In the genomic region with DNA sequence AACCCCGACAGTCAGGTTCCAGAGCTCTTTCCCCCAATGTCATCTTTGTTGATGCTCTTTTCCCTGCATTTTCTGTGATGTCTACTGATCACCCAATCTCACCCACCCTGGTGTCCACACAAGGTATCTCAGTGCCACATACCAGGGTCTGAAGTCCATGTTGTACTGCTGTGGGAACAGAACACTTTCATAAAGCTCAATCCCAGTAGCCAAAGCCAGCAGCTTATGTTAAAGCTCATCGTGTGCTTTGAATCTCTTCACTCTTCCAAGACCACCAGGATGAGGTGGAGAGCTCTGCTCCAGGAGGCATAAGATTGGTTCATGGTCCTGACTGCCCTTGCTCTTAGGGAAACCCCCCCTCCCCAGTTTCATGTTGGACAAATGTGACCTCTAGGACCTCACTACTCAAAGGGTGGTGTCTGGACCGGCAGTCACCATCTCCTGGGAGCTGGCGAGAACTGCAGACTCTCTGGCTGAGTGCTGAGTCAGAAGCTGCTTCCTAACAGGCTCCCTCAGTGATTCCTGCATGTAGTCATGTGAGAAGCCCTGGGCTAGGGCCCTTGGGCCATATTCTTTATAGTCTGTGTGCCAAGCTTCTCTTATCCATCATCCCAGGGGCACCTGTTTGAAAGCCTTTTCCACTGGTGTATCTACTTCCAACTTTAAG, we compare ENCODE assay signal across 10 cellular contexts. TPM values are rescaled to one million over a fixed set of nuclear protein-coding genes. Genes with fewer than 3 reads are reported as not detected.
DNase-seq lines count a peak whose midpoint lies in the region; ATAC-seq and TF ChIP-seq lines count a peak whose summit lies in the region.
"Had no signal": no experiment of that assay in that cellular context is flagged by ENCODE, and none has a peak within 500 bp of the region (broad histone marks: within the 10 kb centered on the region; RNA-seq: fewer than 3 reads in every experiment).

No MANE protein-coding gene starts in this region.

- H3K36me3 ChIP-seq in BLaER1 treated with 17β-estradiol and CSF1 and Interleukin-3, amounts not matched to agents 10 nM and 100 nM = peaks cover 15 to 57% (median 42%) of the 10 kb centered on the region in 11 experiments

- peaks cover 0 to 18% (median 0%) of the 10 kb centered on the region in 11 experiments; a peak in 6 of 22 replicates for H3K9me3 ChIP-seq in BLaER1 treated with 17β-estradiol and CSF1 and Interleukin-3, amounts not matched to agents 10 nM and 100 nM (replicated peaks in 1 of 11)

- H4K20me1 ChIP-seq in BLaER1 treated with 17β-estradiol and CSF1 and Interleukin-3, amounts not matched to agents 10 nM and 100 nM = peaks cover 0 to 29% (median 5%) of the 10 kb centered on the region in 11 experiments; a peak in 8 of 22 replicates

- peaks cover 60 to 87% (median 80%) of the 10 kb centered on the region in 10 experiments for H3K4me1 ChIP-seq in BLaER1 treated with 17β-estradiol and CSF1 and Interleukin-3, amounts not matched to agents 10 nM and 100 nM

- peak overlapping the region; percentile 34 to 87 (median 80); a peak in 21 of 22 replicates for H3K27ac ChIP-seq in BLaER1 treated with 17β-estradiol and CSF1 and Interleukin-3, amounts not matched to agents 10 nM and 100 nM
- H3K27ac ChIP-seq in epithelial cell of prostate = peak overlapping the region; percentile 81

- ATAC-seq in omental fat pad (ENCODE audit: low FRiP score) (peak; percentile 34), HG03095 (IDR thresholded peaks at IDR 0.05; ENCODE audit: unreplicated experiment) (no peak)

- TF ChIP-seq CTCF in NB4 (IDR thresholded peaks at IDR 0.05; ENCODE audit: low read depth, low read length) (no peak), omental fat pad (IDR thresholded peaks at IDR 0.05) (no peak)

- peak overlapping the region in 2 of 10 experiments; percentile 11 to 35; a peak in 4 of 20 replicates for H3K4me3 ChIP-seq in BLaER1 treated with 17β-estradiol and CSF1 and Interleukin-3, amounts not matched to agents 10 nM and 100 nM
- H3K4me3 ChIP-seq in NB4 (ENCODE audit: low read depth, low read length) = no peak overlapping the region

- peak overlapping the region in 10 of 11 experiments; percentile 4 to 68 (median 56); a peak in 17 of 22 replicates for H3K9ac ChIP-seq in BLaER1 treated with 17β-estradiol and CSF1 and Interleukin-3, amounts not matched to agents 10 nM and 100 nM

- H3K27me3 ChIP-seq in BLaER1 treated with 17β-estradiol and CSF1 and Interleukin-3, amounts not matched to agents 10 nM and 100 nM = no peaks in the 10 kb centered on the region

- no peak for TF ChIP-seq POLR2A in NB4 (IDR thresholded peaks at IDR 0.05; ENCODE audit: extremely low read depth, insufficient read length)

- peak overlapping the region; percentile 36 to 92 (median 69) for H3K4me2 ChIP-seq in BLaER1 treated with 17β-estradiol and CSF1 and Interleukin-3, amounts not matched to agents 10 nM and 100 nM

- DNase-seq in NB4 (ENCODE audit: low read depth) (peak; percentile 81), epithelial cell of prostate (ENCODE audit: low read depth, low spot score) (no peak), omental fat pad (ENCODE audit: low spot score) (no peak), foreskin melanocyte (no peak), T-helper 1 cell (no peak)
- no peak for DNase-seq in stimulated activated CD4-positive, alpha-beta T cell treated with anti-CD3 and anti-CD28 coated beads, Interleukin-15, amount 100 ng/mL, for 24 hours
- DNase-seq: activated B cell treated with CpG ODN at 0.5 μM for 24 hours, cortex of kidney had no signal

RNA-seq across cellular contexts. Expression of gene CPNE5, which starts 13.4 kb away (rescaled TPM):
- total RNA-seq in omental fat pad = 10 to 100 TPM in 1 of 4 donors, 1 to 10 TPM in 2, under 1 TPM in 1; 0.47 to 20.3 (median 7.6) TPM

RNA-seq across cellular contexts. Expression of gene PPIL1, which starts 22.0 kb away (rescaled TPM):
- 10 to 100 TPM; 17.5 to 31.6 (median 20.9) TPM for total RNA-seq in omental fat pad

RNA-seq across cellular contexts. Expression of gene C6orf89, which starts 33.1 kb away (rescaled TPM):
- 10 to 100 TPM; 40.2 to 53.0 (median 46.0) TPM for total RNA-seq in omental fat pad
